35 cellular contexts compared by ENCODE assay signal in the genomic region with DNA sequence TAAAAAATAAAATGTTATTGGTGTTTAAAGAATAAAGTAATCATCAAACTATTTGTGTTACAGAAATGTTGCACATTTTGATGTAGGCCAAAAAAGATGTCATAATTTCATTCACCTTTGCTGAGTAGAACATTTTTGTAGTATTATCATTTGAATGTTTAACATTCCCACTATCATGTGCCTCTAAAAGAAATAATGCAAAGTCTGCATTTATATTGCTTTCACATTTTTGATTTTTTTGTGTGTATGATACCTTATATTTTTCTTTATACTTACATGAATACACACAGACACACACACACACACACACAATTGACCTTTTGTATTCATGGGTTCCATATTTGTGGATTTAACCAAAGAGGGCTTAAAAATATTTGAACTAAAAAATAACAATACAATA.
"Had no signal": no experiment of that assay in that cellular context is flagged by ENCODE, and none has a peak within 500 bp of the region (broad histone marks: within the 10 kb centered on the region; RNA-seq: fewer than 3 reads in every experiment).

No MANE protein-coding gene starts in this region.

- H3K4me3 ChIP-seq: MG63 had no signal

- H3K27me3 ChIP-seq: MG63 had no signal

- DNase-seq: Karpas-422, Kasumi-1, MG63, MM.1S, MV-4-11, NCI-H1048, NCI-H1092, NCI-H1092 treated with DMSO at 0.1 percent for 48 hours, NCI-H1105, NCI-H1105 treated with DMSO at 0.1 percent for 48 hours, NCI-H1417, NCI-H1417 treated with DMSO at 0.1 percent for 48 hours, NCI-H1436, NCI-H1436 treated with DMSO at 0.1 percent for 48 hours, NCI-H146, NCI-H1694, NCI-H1694 treated with DMSO at 0.1 percent for 48 hours, NCI-H187, NCI-H187 treated with DMSO at 0.1 percent for 48 hours, NCI-H1930, NCI-H2029, NCI-H2029 treated with DMSO at 0.1 percent for 48 hours, NCI-H2081, NCI-H2081 treated with DMSO at 0.1 percent for 48 hours, NCI-H2107, NCI-H2171, NCI-H2171 treated with DMSO at 0.1 percent for 48 hours, NCI-H2227 treated with DMSO at 0.1 percent for 48 hours, NCI-H226, NCI-H345, NCI-H446, NCI-H446 treated with DMSO at 0.1 percent for 48 hours, NCI-H510A, NCI-H510A treated with DMSO at 0.1 percent for 48 hours, NCI-H524 had no signal

- H3K36me3 ChIP-seq: MG63 had no signal

- H3K9me3 ChIP-seq: MG63 had no signal
